In genomic region chr7:47814905-47815613, GRCh38 we compare ENCODE assay signal across 25 cellular contexts.
"Had no signal": no experiment of that assay in that cellular context is flagged by ENCODE, and none has a peak within 500 bp of the region (broad histone marks: within the 10 kb centered on the region; RNA-seq: fewer than 3 reads in every experiment).

No MANE protein-coding gene starts in this region.

- H3K4me1 ChIP-seq: body of pancreas, prostate gland, vagina had no signal

- DNase-seq: activated CD4-positive, alpha-beta T cell treated with anti-CD3 and anti-CD28 coated beads for 4 hours; activated CD8-positive, alpha-beta memory T cell treated with anti-CD3 and anti-CD28 coated beads, Interleukin-2, amount 50 U/mL, for 4 hours; activated CD8-positive, alpha-beta T cell treated with anti-CD3 and anti-CD28 coated beads, Interleukin-2, amount 10 ng/mL, durations not matched to agents 7 days and 5 days; activated gamma-delta T cell; activated T-cell treated with anti-CD3 and anti-CD28 coated beads, Interleukin-2, amount 50 U/mL, for 48 hours; amniotic stem cell; body of pancreas; central memory CD4-positive, alpha-beta T cell; effector CD4-positive, alpha-beta T cell; head of caudate nucleus; kidney; left ventricle myocardium superior; right cardiac atrium; small intestine; stimulated activated CD4-positive, alpha-beta T cell treated with anti-CD3 and anti-CD28 coated beads, Interleukin-4, amount 100 ng/mL, for 24 hours; stimulated activated naive CD4-positive, alpha-beta T cell treated with Interleukin-2 at 50 U/mL for 16 hours; substantia nigra; T-helper 17 cell had no signal

- H3K36me3 ChIP-seq: prostate gland, tibial nerve, vagina had no signal

- H3K4me3 Mint-ChIP-seq: activated CD8-positive, alpha-beta T cell treated with anti-CD3 and anti-CD28 coated beads, Interleukin-2, amount 10 ng/mL, durations not matched to agents 7 days and 5 days; activated naive CD8-positive, alpha-beta T cell; memory B cell; nephron; T-helper 17 cell had no signal

- H3K27me3 Mint-ChIP-seq: activated naive CD8-positive, alpha-beta T cell; memory B cell had no signal

- H3K27ac ChIP-seq: body of pancreas, coronary artery, prostate gland, tibial nerve, vagina had no signal

- ATAC-seq: activated CD8-positive, alpha-beta T cell treated with anti-CD3 and anti-CD28 coated beads, Interleukin-2, amount 10 ng/mL, durations not matched to agents 7 days and 5 days; body of pancreas; left ventricle myocardium superior; right cardiac atrium; T-helper 17 cell had no signal

- H3K9me3 ChIP-seq: body of pancreas, prostate gland, tibial nerve, vagina had no signal

- H3K36me3 Mint-ChIP-seq: activated naive CD8-positive, alpha-beta T cell; memory B cell had no signal

- H3K9me3 Mint-ChIP-seq: memory B cell, nephron had no signal

- H3K27ac Mint-ChIP-seq: activated CD8-positive, alpha-beta T cell treated with anti-CD3 and anti-CD28 coated beads, Interleukin-2, amount 10 ng/mL, durations not matched to agents 7 days and 5 days; activated naive CD8-positive, alpha-beta T cell; memory B cell; T-helper 17 cell had no signal

- H3K27me3 ChIP-seq: body of pancreas, tibial nerve, vagina had no signal

- H3K4me3 ChIP-seq: body of pancreas, coronary artery, prostate gland, tibial nerve, vagina had no signal
